Comparison of ENCODE assay signal across 1 cellular context in the genomic region with DNA sequence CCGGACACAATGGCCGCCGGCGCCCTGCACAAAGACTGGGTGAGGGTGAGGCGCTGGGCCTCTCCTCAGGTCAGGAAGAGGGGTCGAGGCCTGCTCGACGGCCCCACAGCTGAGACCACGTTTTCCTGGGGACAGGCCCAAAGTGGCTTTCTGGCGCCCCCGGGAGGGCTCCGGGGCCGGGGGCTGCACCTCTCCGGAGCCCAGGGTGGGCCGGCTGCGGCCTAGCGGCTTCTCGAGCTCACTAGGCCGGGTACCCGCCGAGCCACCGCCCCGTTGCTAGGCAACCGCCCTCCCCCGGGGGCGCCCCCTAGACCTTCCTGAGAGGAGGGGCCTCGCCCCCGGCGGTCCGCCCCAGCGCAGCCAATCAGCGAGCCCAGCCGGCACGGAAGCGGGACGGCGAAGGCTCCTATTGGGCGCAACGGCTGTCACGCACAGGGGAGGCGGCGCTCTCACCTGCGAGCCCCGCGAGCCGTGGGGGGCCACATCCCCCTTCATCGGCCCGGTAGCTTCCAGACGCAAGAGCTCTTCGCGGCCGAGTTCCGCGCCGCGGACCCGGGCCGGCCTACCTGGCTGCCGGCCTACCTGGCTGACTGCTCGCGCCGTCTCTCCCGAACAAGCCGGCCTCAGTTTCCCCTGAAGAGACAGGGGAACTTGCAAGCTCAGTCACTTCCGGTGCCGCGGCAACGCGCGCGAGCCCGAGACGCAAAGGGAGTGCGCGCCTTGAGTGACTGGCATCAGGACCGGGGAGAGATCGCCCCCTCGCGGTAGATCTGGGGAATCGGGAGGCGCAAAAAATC.
TF ChIP-seq lines count a peak whose summit lies in the region.

No MANE protein-coding gene starts in this region.

TF ChIP-seq in HEK293, 187 proteins besides CTCF, POLR2A, EP300 and RAD21 (continued from another document):
- TF ChIP-seq, protein P1, sequence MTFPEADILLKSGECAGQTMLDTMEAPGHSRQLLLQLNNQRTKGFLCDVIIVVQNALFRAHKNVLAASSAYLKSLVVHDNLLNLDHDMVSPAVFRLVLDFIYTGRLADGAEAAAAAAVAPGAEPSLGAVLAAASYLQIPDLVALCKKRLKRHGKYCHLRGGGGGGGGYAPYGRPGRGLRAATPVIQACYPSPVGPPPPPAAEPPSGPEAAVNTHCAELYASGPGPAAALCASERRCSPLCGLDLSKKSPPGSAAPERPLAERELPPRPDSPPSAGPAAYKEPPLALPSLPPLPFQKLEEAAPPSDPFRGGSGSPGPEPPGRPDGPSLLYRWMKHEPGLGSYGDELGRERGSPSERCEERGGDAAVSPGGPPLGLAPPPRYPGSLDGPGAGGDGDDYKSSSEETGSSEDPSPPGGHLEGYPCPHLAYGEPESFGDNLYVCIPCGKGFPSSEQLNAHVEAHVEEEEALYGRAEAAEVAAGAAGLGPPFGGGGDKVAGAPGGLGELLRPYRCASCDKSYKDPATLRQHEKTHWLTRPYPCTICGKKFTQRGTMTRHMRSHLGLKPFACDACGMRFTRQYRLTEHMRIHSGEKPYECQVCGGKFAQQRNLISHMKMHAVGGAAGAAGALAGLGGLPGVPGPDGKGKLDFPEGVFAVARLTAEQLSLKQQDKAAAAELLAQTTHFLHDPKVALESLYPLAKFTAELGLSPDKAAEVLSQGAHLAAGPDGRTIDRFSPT (tag by site-specific recombination; IDR thresholded peaks at IDR 0.05): peak; percentile 11
- TF ChIP-seq ZNF529 (tag by site-specific recombination; IDR thresholded peaks at IDR 0.05; ENCODE audit: insufficient replicate concordance) (no peak), ZNF501 (tag by site-specific recombination; IDR thresholded peaks at IDR 0.05) (0 out of 2 replicates have a peak, but pooled peaks have one; percentile 2), ZNF654 (tag by site-specific recombination; IDR thresholded peaks at IDR 0.05; ENCODE audit: low read depth) (peak; percentile 98), REPIN1 (tag by site-specific recombination; IDR thresholded peaks at IDR 0.05; ENCODE audit: low read depth) (no peak), KLF1 (tag by site-specific recombination; IDR thresholded peaks at IDR 0.05) (peak; percentile 59; the same call in 1 of the 2 replicates), ZNF394 (tag by site-specific recombination; IDR thresholded peaks at IDR 0.05; ENCODE audit: borderline replicate concordance) (peak; percentile 28; the same call in 1 of the 2 replicates), YY2 (tag by site-specific recombination; IDR thresholded peaks at IDR 0.05) (peak; percentile 83), PRDM1 (tag by site-specific recombination; IDR thresholded peaks at IDR 0.05) (no peak), GLIS2 (tag by site-specific recombination; IDR thresholded peaks at IDR 0.05) (peak; percentile 100), SP7 (tag by site-specific recombination; IDR thresholded peaks at IDR 0.05) (peak; percentile 87), KLF8 (tag by site-specific recombination; IDR thresholded peaks at IDR 0.05) (peak; percentile 75), ZIC2 (tag by site-specific recombination; IDR thresholded peaks at IDR 0.05) (peak; percentile 88), YY1 (tag by site-specific recombination; IDR thresholded peaks at IDR 0.05) (peak; percentile 97), ZNF146 (tag by site-specific recombination; IDR thresholded peaks at IDR 0.05) (peak; percentile 40; the same call in 1 of the 2 replicates), SP3 (tag by site-specific recombination; IDR thresholded peaks at IDR 0.05) (peak; percentile 82), ZNF19 (tag by site-specific recombination; IDR thresholded peaks at IDR 0.05; ENCODE audit: low read depth) (no peak), ZNF10 (tag by site-specific recombination; IDR thresholded peaks at IDR 0.05) (peak; percentile 49; the same call in 1 of the 2 replicates), ZNF629 (tag by site-specific recombination; IDR thresholded peaks at IDR 0.05) (peak; percentile 79), ZNF24 (tag by site-specific recombination; IDR thresholded peaks at IDR 0.05) (peak; percentile 83), ZNF169 (tag by site-specific recombination; IDR thresholded peaks at IDR 0.05) (no peak), ZNF157 (tag by site-specific recombination; IDR thresholded peaks at IDR 0.05) (no peak), ZNF677 (tag by site-specific recombination; IDR thresholded peaks at IDR 0.05) (no peak), BCL11A (tag by site-specific recombination; IDR thresholded peaks at IDR 0.05; ENCODE audit: low read depth) (no peak), ZNF777 (tag by site-specific recombination; IDR thresholded peaks at IDR 0.05; ENCODE audit: borderline replicate concordance) (0 out of 2 replicates have a peak, but pooled peaks have one; percentile 47)
- TF ChIP-seq, protein P2, sequence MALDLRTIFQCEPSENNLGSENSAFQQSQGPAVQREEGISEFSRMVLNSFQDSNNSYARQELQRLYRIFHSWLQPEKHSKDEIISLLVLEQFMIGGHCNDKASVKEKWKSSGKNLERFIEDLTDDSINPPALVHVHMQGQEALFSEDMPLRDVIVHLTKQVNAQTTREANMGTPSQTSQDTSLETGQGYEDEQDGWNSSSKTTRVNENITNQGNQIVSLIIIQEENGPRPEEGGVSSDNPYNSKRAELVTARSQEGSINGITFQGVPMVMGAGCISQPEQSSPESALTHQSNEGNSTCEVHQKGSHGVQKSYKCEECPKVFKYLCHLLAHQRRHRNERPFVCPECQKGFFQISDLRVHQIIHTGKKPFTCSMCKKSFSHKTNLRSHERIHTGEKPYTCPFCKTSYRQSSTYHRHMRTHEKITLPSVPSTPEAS (tag by site-specific recombination; IDR thresholded peaks at IDR 0.05): 0 out of 2 replicates have a peak, but pooled peaks have one; percentile 20
- TF ChIP-seq, protein P3, sequence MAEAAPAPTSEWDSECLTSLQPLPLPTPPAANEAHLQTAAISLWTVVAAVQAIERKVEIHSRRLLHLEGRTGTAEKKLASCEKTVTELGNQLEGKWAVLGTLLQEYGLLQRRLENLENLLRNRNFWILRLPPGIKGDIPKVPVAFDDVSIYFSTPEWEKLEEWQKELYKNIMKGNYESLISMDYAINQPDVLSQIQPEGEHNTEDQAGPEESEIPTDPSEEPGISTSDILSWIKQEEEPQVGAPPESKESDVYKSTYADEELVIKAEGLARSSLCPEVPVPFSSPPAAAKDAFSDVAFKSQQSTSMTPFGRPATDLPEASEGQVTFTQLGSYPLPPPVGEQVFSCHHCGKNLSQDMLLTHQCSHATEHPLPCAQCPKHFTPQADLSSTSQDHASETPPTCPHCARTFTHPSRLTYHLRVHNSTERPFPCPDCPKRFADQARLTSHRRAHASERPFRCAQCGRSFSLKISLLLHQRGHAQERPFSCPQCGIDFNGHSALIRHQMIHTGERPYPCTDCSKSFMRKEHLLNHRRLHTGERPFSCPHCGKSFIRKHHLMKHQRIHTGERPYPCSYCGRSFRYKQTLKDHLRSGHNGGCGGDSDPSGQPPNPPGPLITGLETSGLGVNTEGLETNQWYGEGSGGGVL (tag by site-specific recombination; IDR thresholded peaks at IDR 0.05): peak; percentile 53
- TF ChIP-seq, protein P4, sequence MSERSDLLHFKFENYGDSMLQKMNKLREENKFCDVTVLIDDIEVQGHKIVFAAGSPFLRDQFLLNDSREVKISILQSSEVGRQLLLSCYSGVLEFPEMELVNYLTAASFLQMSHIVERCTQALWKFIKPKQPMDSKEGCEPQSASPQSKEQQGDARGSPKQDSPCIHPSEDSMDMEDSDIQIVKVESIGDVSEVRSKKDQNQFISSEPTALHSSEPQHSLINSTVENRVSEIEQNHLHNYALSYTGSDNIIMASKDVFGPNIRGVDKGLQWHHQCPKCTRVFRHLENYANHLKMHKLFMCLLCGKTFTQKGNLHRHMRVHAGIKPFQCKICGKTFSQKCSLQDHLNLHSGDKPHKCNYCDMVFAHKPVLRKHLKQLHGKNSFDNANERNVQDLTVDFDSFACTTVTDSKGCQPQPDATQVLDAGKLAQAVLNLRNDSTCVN (tag by site-specific recombination; optimal IDR thresholded peaks at IDR 0.05): peak; percentile 99
- TF ChIP-seq, protein P5, sequence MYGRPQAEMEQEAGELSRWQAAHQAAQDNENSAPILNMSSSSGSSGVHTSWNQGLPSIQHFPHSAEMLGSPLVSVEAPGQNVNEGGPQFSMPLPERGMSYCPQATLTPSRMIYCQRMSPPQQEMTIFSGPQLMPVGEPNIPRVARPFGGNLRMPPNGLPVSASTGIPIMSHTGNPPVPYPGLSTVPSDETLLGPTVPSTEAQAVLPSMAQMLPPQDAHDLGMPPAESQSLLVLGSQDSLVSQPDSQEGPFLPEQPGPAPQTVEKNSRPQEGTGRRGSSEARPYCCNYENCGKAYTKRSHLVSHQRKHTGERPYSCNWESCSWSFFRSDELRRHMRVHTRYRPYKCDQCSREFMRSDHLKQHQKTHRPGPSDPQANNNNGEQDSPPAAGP (tag by site-specific recombination; IDR thresholded peaks at IDR 0.05): peak; percentile 70; the same call in 1 of the 2 replicates
- TF ChIP-seq, protein P6, sequence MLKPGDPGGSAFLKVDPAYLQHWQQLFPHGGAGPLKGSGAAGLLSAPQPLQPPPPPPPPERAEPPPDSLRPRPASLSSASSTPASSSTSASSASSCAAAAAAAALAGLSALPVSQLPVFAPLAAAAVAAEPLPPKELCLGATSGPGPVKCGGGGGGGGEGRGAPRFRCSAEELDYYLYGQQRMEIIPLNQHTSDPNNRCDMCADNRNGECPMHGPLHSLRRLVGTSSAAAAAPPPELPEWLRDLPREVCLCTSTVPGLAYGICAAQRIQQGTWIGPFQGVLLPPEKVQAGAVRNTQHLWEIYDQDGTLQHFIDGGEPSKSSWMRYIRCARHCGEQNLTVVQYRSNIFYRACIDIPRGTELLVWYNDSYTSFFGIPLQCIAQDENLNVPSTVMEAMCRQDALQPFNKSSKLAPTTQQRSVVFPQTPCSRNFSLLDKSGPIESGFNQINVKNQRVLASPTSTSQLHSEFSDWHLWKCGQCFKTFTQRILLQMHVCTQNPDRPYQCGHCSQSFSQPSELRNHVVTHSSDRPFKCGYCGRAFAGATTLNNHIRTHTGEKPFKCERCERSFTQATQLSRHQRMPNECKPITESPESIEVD (tag by site-specific recombination; IDR thresholded peaks at IDR 0.05): no peak
- TF ChIP-seq, protein P7, sequence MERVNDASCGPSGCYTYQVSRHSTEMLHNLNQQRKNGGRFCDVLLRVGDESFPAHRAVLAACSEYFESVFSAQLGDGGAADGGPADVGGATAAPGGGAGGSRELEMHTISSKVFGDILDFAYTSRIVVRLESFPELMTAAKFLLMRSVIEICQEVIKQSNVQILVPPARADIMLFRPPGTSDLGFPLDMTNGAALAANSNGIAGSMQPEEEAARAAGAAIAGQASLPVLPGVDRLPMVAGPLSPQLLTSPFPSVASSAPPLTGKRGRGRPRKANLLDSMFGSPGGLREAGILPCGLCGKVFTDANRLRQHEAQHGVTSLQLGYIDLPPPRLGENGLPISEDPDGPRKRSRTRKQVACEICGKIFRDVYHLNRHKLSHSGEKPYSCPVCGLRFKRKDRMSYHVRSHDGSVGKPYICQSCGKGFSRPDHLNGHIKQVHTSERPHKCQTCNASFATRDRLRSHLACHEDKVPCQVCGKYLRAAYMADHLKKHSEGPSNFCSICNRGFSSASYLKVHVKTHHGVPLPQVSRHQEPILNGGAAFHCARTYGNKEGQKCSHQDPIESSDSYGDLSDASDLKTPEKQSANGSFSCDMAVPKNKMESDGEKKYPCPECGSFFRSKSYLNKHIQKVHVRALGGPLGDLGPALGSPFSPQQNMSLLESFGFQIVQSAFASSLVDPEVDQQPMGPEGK (tag by site-specific recombination; IDR thresholded peaks at IDR 0.05): peak; percentile 100
- TF ChIP-seq, protein P8, sequence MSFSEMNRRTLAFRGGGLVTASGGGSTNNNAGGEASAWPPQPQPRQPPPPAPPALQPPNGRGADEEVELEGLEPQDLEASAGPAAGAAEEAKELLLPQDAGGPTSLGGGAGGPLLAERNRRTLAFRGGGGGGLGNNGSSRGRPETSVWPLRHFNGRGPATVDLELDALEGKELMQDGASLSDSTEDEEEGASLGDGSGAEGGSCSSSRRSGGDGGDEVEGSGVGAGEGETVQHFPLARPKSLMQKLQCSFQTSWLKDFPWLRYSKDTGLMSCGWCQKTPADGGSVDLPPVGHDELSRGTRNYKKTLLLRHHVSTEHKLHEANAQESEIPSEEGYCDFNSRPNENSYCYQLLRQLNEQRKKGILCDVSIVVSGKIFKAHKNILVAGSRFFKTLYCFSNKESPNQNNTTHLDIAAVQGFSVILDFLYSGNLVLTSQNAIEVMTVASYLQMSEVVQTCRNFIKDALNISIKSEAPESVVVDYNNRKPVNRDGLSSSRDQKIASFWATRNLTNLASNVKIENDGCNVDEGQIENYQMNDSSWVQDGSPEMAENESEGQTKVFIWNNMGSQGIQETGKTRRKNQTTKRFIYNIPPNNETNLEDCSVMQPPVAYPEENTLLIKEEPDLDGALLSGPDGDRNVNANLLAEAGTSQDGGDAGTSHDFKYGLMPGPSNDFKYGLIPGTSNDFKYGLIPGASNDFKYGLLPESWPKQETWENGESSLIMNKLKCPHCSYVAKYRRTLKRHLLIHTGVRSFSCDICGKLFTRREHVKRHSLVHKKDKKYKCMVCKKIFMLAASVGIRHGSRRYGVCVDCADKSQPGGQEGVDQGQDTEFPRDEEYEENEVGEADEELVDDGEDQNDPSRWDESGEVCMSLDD (tag by site-specific recombination; IDR thresholded peaks at IDR 0.05): peak; percentile 100
- TF ChIP-seq, protein P9, sequence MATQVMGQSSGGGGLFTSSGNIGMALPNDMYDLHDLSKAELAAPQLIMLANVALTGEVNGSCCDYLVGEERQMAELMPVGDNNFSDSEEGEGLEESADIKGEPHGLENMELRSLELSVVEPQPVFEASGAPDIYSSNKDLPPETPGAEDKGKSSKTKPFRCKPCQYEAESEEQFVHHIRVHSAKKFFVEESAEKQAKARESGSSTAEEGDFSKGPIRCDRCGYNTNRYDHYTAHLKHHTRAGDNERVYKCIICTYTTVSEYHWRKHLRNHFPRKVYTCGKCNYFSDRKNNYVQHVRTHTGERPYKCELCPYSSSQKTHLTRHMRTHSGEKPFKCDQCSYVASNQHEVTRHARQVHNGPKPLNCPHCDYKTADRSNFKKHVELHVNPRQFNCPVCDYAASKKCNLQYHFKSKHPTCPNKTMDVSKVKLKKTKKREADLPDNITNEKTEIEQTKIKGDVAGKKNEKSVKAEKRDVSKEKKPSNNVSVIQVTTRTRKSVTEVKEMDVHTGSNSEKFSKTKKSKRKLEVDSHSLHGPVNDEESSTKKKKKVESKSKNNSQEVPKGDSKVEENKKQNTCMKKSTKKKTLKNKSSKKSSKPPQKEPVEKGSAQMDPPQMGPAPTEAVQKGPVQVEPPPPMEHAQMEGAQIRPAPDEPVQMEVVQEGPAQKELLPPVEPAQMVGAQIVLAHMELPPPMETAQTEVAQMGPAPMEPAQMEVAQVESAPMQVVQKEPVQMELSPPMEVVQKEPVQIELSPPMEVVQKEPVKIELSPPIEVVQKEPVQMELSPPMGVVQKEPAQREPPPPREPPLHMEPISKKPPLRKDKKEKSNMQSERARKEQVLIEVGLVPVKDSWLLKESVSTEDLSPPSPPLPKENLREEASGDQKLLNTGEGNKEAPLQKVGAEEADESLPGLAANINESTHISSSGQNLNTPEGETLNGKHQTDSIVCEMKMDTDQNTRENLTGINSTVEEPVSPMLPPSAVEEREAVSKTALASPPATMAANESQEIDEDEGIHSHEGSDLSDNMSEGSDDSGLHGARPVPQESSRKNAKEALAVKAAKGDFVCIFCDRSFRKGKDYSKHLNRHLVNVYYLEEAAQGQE (tag by site-specific recombination; IDR thresholded peaks at IDR 0.05): no peak
- TF ChIP-seq, protein P10, sequence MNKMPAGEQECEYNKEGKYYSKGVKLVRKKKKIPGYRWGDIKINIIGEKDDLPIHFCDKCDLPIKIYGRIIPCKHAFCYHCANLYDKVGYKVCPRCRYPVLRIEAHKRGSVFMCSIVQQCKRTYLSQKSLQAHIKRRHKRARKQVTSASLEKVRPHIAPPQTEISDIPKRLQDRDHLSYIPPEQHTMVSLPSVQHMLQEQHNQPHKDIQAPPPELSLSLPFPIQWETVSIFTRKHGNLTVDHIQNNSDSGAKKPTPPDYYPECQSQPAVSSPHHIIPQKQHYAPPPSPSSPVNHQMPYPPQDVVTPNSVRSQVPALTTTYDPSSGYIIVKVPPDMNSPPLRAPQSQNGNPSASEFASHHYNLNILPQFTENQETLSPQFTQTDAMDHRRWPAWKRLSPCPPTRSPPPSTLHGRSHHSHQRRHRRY (tag by site-specific recombination; IDR thresholded peaks at IDR 0.05): peak; percentile 57; the same call in 1 of the 2 replicates
